19 cellular contexts compared by ENCODE assay signal in genomic region chr19:5251096-5252065, GRCh38.
DNase-seq lines count a peak whose midpoint lies in the region; ATAC-seq, FAIRE-seq and TF ChIP-seq lines count a peak whose summit lies in the region.
"Had no signal": no experiment of that assay in that cellular context is flagged by ENCODE, and none has a peak within 500 bp of the region (broad histone marks: within the 10 kb centered on the region; RNA-seq: fewer than 3 reads in every experiment).

No MANE protein-coding gene starts in this region.

- H3K27me3 Mint-ChIP-seq in endodermal cell (ENCODE audit: insufficient read depth) = no peaks in the 10 kb centered on the region
- H3K27me3 Mint-ChIP-seq in endothelial cell (ENCODE audit: unreplicated experiment) = peaks cover 2% of the 10 kb centered on the region
- no peaks in the 10 kb centered on the region for H3K27me3 Mint-ChIP-seq in Caco-2 (ENCODE audit: insufficient read depth, unreplicated experiment)

- H3K4me3 Mint-ChIP-seq in endodermal cell (no peak overlapping the region), endothelial cell (ENCODE audit: unreplicated experiment) (no peak overlapping the region), Caco-2 (ENCODE audit: unreplicated experiment) (no peak overlapping the region)

- no peak overlapping the region for H3K9ac ChIP-seq in endodermal cell (ENCODE audit: extremely low read depth, low read length, poor library complexity, severe bottlenecking)
- H3K9ac ChIP-seq: BLaER1 treated with 17β-estradiol and CSF1 and Interleukin-3, amounts not matched to agents 10 nM and 100 nM had no signal

- H3K27ac ChIP-seq in right cardiac atrium (ENCODE audit: low read length) (no peak overlapping the region), endodermal cell (ENCODE audit: low read depth, low read length) (no peak overlapping the region)
- H3K27ac ChIP-seq: BLaER1 treated with 17β-estradiol and CSF1 and Interleukin-3, amounts not matched to agents 10 nM and 100 nM; PC-9; SJSA1 had no signal

- POLR2A ChIA-PET in Caco-2 (lab: Charles Lee) = no interaction called here

- WGBS in right cardiac atrium = 77% methylated on average over 27 of the region's 27 CpGs
- 75 to 89% methylated on average over 7 to 26 of the region's 27 CpGs for WGBS in endodermal cell (ENCODE audit: insufficient coverage in 1 of 2, insufficient read length in 1 of 2), 2 experiments

- CTCF ChIA-PET in Caco-2 (lab: Charles Lee) = no interaction called here

- peaks cover 50% of the 10 kb centered on the region for H3K36me3 ChIP-seq in endodermal cell (ENCODE audit: control insufficient read depth, insufficient read depth, low read length)
- H3K36me3 ChIP-seq in Caco-2 (ENCODE audit: control insufficient read depth, insufficient read depth, low read length) = no peaks in the 10 kb centered on the region; the same call in 1 of the 2 replicates

- ATAC-seq in right cardiac atrium = no peak
- ATAC-seq in Right ventricle myocardium superior (ENCODE audit: poor library complexity) = no peak
- ATAC-seq: GM12878 had no signal

- no peak for FAIRE-seq in GM12892 (lab: Jason Lieb, UNC)
- FAIRE-seq: A204.1, GM12878, GM19239 had no signal

- H3K4me3 ChIP-seq in right cardiac atrium (ENCODE audit: low read length) = no peak overlapping the region
- no peak overlapping the region for H3K4me3 ChIP-seq in endodermal cell (ENCODE audit: low read length)
- no peak overlapping the region for H3K4me3 ChIP-seq in Caco-2 (ENCODE audit: low read depth, low read length)
- H3K4me3 ChIP-seq: BLaER1 treated with 17β-estradiol and CSF1 and Interleukin-3, amounts not matched to agents 10 nM and 100 nM; GM12878; HAP-1; PC-9; SJSA1 had no signal

- no peaks in the 10 kb centered on the region for H3K4me1 ChIP-seq in right cardiac atrium (ENCODE audit: control insufficient read depth, insufficient read depth, low read length)
- no peaks in the 10 kb centered on the region for H3K4me1 ChIP-seq in endodermal cell (ENCODE audit: control insufficient read depth, insufficient read depth, low read length)
- no peaks in the 10 kb centered on the region for H3K4me1 ChIP-seq in Caco-2
- H3K4me1 ChIP-seq: HAP-1, SJSA1 had no signal

- no peak for TF ChIP-seq POLR2A in GM12892 (IDR thresholded peaks at IDR 0.05; ENCODE audit: low read depth, low read length)

- peaks cover 58% of the 10 kb centered on the region for H3K36me3 Mint-ChIP-seq in endodermal cell (ENCODE audit: low read depth)
- peaks cover 27% of the 10 kb centered on the region for H3K36me3 Mint-ChIP-seq in endothelial cell (ENCODE audit: low read depth, unreplicated experiment)
- peaks cover 10% of the 10 kb centered on the region for H3K36me3 Mint-ChIP-seq in Caco-2 (ENCODE audit: insufficient read depth, unreplicated experiment)

- H3K27ac Mint-ChIP-seq in endodermal cell (no peak overlapping the region), endothelial cell (ENCODE audit: unreplicated experiment) (no peak overlapping the region), Caco-2 (ENCODE audit: unreplicated experiment) (no peak overlapping the region)

- H3K9me3 Mint-ChIP-seq in endodermal cell = peaks cover 18% of the 10 kb centered on the region
- no peaks in the 10 kb centered on the region for H3K9me3 Mint-ChIP-seq in endothelial cell (ENCODE audit: unreplicated experiment)
- H3K9me3 Mint-ChIP-seq in Caco-2 (ENCODE audit: unreplicated experiment) = peaks cover 25% of the 10 kb centered on the region

- H3K9me3 ChIP-seq in right cardiac atrium (ENCODE audit: control insufficient read depth, low read length) = peaks cover 2% of the 10 kb centered on the region
- peaks cover 18% of the 10 kb centered on the region for H3K9me3 ChIP-seq in endodermal cell (ENCODE audit: control insufficient read depth, low read length)
- H3K9me3 ChIP-seq in Caco-2 = no peaks in the 10 kb centered on the region
- H3K9me3 ChIP-seq: HAP-1 had no signal

- DNase-seq in right cardiac atrium (peak in 2 of 3 donors; percentile 24 to 47), Right ventricle myocardium superior (no peak), endodermal cell (peak; percentile 66), left kidney (ENCODE audit: low read depth, low spot score) (peak; percentile 85), endothelial cell (ENCODE audit: low spot score) (no peak), GM12892 (ENCODE audit: insufficient read length) (no peak), Caco-2 (no peak)
- DNase-seq: DND-41, GDM1, NCI-H1105 treated with DMSO at 0.1 percent for 48 hours, NCI-H1694 treated with DMSO at 0.1 percent for 48 hours, NCI-H446 treated with DMSO at 0.1 percent for 48 hours, PC-9 had no signal

- BruUV-seq in Caco-2 (replicated peaks; lab: Mats Ljungman, UMichigan) = no TSS peak

- H3K27me3 ChIP-seq in right cardiac atrium (ENCODE audit: control insufficient read depth, insufficient read depth) (no peaks in the 10 kb centered on the region), endodermal cell (ENCODE audit: control insufficient read depth, insufficient read depth, low read length, poor library complexity, severe bottlenecking) (no peaks in the 10 kb centered on the region), Caco-2 (replicated peaks; ENCODE audit: control insufficient read depth, insufficient read depth, low read length) (no peaks in the 10 kb centered on the region)
- H3K27me3 ChIP-seq: BLaER1 treated with 17β-estradiol and CSF1 and Interleukin-3, amounts not matched to agents 10 nM and 100 nM; SJSA1 had no signal

- intact Hi-C loops in right cardiac atrium (cut with DNase I) = no loop called here
- intact Hi-C loops in Right ventricle myocardium superior (cut with DNase I) = no loop called here
- intact Hi-C loops in Caco-2 (cut with micrococcal nuclease; ENCODE audit: unreplicated experiment) = no loop called here

- TF ChIP-seq CTCF in endodermal cell (conservative IDR thresholded peaks at IDR 0.05) (no peak), endothelial cell (IDR thresholded peaks at IDR 0.05; ENCODE audit: unreplicated experiment) (no peak), Caco-2 (IDR thresholded peaks at IDR 0.05; ENCODE audit: insufficient read depth in 1 of 2, low read depth in 1 of 2, low read length in 1 of 2, severe bottlenecking in 1 of 2, unreplicated experiment in 1 of 2) (no peak)

- peaks cover 2% of the 10 kb centered on the region for H3K4me1 Mint-ChIP-seq in endodermal cell
- peaks cover 13% of the 10 kb centered on the region for H3K4me1 Mint-ChIP-seq in endothelial cell (ENCODE audit: unreplicated experiment)
- no peaks in the 10 kb centered on the region for H3K4me1 Mint-ChIP-seq in Caco-2 (ENCODE audit: low read depth, unreplicated experiment)

Comparison
In these comparisons a context has a peak if more than half of its experiments do, and no peak if none do; other contexts are left out.
1. DNase-seq: peak in right cardiac atrium (2 of 3), endodermal cell (single experiment) and left kidney (single experiment); none in Right ventricle myocardium superior (single experiment), endothelial cell (single experiment), GM12892 (single experiment) and Caco-2 (0 of 2).